Comparison of ENCODE assay signal across 22 cellular contexts in the genomic region with DNA sequence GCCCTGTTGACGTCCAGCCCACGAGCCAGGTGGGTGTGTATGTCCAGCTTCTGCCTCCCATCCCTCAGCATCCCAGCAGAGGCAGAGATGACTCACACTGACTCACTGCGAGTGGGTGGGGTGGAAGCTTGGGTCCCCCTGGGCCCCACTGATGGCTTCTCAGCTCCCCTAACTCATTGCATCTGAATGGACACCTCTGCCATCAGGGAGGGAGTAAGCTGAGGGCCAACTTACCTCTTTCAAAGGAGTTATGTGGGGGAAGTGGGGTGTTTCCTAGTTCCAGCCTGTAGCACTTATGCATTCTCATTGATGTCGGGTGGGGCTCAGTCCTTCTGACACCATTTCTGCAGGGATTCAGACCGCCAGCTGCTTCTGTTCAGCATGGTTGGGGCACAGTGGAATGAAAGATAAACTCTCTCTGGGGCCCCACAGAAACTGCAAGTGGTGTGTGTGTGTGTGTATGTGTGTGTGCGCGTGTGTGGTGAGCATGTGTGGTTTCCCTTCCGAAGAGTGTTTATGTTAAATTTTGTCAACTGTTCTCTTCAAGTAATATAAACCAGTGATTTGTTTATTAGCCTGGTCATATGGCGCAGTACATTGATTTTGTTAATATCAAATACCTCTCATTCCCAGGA.
DNase-seq lines count a peak whose midpoint lies in the region; ATAC-seq and TF ChIP-seq lines count a peak whose summit lies in the region.
"Had no signal": no experiment of that assay in that cellular context is flagged by ENCODE, and none has a peak within 500 bp of the region (broad histone marks: within the 10 kb centered on the region; RNA-seq: fewer than 3 reads in every experiment).

No MANE protein-coding gene starts in this region.

- peaks cover 9% of the 10 kb centered on the region for H3K4me1 Mint-ChIP-seq in activated CD8-positive, alpha-beta memory T cell treated with anti-CD3 and anti-CD28 coated beads, Interleukin-2, amount 10 ng/mL, durations not matched to agents 7 days and 5 days
- H3K4me1 Mint-ChIP-seq in central memory CD8-positive, alpha-beta T cell: peaks cover 48% of the 10 kb centered on the region
- H3K4me1 Mint-ChIP-seq in stimulated activated effector memory CD8-positive, alpha-beta T cell treated with anti-CD3 and anti-CD28 coated beads, Interleukin-12 subunit alpha, Interleukin-12 subunit beta, amount 100 ng/mL, for 72 hours: peaks cover 34% of the 10 kb centered on the region
- peaks cover 2% of the 10 kb centered on the region for H3K4me1 Mint-ChIP-seq in glutamatergic neuron (ENCODE audit: low read depth, unreplicated experiment)
- no peaks in the 10 kb centered on the region for H3K4me1 Mint-ChIP-seq in CD14-positive monocyte

- H3K4me1 ChIP-seq in HEK293 (ENCODE audit: control insufficient read depth, insufficient read depth, low read length): no peaks in the 10 kb centered on the region
- H3K4me1 ChIP-seq: colonic mucosa, lower lobe of right lung, upper lobe of right lung had no signal

- intact Hi-C loops in CD14-positive monocyte (cut with micrococcal nuclease): no loop called here

- H3K4me3 Mint-ChIP-seq in activated CD8-positive, alpha-beta memory T cell treated with anti-CD3 and anti-CD28 coated beads, Interleukin-2, amount 10 ng/mL, durations not matched to agents 7 days and 5 days: no peak overlapping the region
- H3K4me3 Mint-ChIP-seq in central memory CD8-positive, alpha-beta T cell: peak overlapping the region; percentile 55
- no peak overlapping the region for H3K4me3 Mint-ChIP-seq in stimulated activated effector memory CD8-positive, alpha-beta T cell treated with anti-CD3 and anti-CD28 coated beads, Interleukin-12 subunit alpha, Interleukin-12 subunit beta, amount 100 ng/mL, for 72 hours
- H3K4me3 Mint-ChIP-seq in glutamatergic neuron (ENCODE audit: unreplicated experiment): no peak overlapping the region
- H3K4me3 Mint-ChIP-seq in CD14-positive monocyte: no peak overlapping the region
- H3K4me3 Mint-ChIP-seq: activated naive CD8-positive, alpha-beta T cell; activated T-cell treated with anti-CD3 and anti-CD28 coated beads, Interleukin-2, amount 50 U/mL, for 4 hours; stimulated activated naive CD8-positive, alpha-beta T cell treated with anti-CD3 and anti-CD28 coated beads, Interleukin-15, Interleukin-2, amounts not matched to agents 100 ng/mL and 50 ng/mL, for 24 hours; T-cell had no signal

- DNase-seq in activated CD8-positive, alpha-beta memory T cell treated with anti-CD3 and anti-CD28 coated beads, Interleukin-2, amount 50 U/mL, for 48 hours: peak; percentile 48
- DNase-seq in activated CD8-positive, alpha-beta memory T cell treated with anti-CD3 and anti-CD28 coated beads, Interleukin-2, amount 10 ng/mL, durations not matched to agents 7 days and 5 days: no peak
- DNase-seq in central memory CD8-positive, alpha-beta T cell (ENCODE audit: low spot score in 2 of 2): peak in 1 of 2 donors; percentile 37
- no peak for DNase-seq in stimulated activated effector memory CD8-positive, alpha-beta T cell treated with anti-CD3 and anti-CD28 coated beads, Interleukin-12 subunit alpha, Interleukin-12 subunit beta, amount 100 ng/mL, for 72 hours (ENCODE audit: low spot score in 2 of 2)
- DNase-seq in NCI-H526 treated with DMSO at 0.1 percent for 48 hours (lab: John Stamatoyannopoulos, UW) (no peak), glutamatergic neuron (no peak), CD14-positive monocyte (ENCODE audit: low spot score) (no peak)
- DNase-seq: activated T-cell treated with anti-CD3 and anti-CD28 coated beads, Interleukin-2, amount 50 U/mL, for 4 hours; colonic mucosa; lower lobe of right lung; NCI-H1048; NCI-H2029 treated with DMSO at 0.1 percent for 48 hours; NCI-H446 treated with DMSO at 0.1 percent for 48 hours; right cardiac atrium; upper lobe of right lung had no signal

- no peak overlapping the region for H3K27ac ChIP-seq in HEK293 (ENCODE audit: extremely low read depth, low read depth, low read length)
- H3K27ac ChIP-seq: C4-2B, colonic mucosa, KMS-11, lower lobe of right lung, upper lobe of right lung had no signal

- CTCF ChIA-PET in activated CD8-positive, alpha-beta memory T cell treated with anti-CD3 and anti-CD28 coated beads, Interleukin-2, amount 10 ng/mL, durations not matched to agents 7 days and 5 days (lab: Charles Lee): no interaction called here
- CTCF ChIA-PET in HEK293 (lab: Yijun Ruan, JAX): no interaction called here

- H3K27me3 Mint-ChIP-seq in activated CD8-positive, alpha-beta memory T cell treated with anti-CD3 and anti-CD28 coated beads, Interleukin-2, amount 10 ng/mL, durations not matched to agents 7 days and 5 days: peaks cover 2% of the 10 kb centered on the region
- H3K27me3 Mint-ChIP-seq in central memory CD8-positive, alpha-beta T cell: peaks cover 9% of the 10 kb centered on the region
- H3K27me3 Mint-ChIP-seq in glutamatergic neuron (ENCODE audit: unreplicated experiment) (peaks cover 1% of the 10 kb centered on the region), CD14-positive monocyte (ENCODE audit: low read depth in 3 of 3) (peaks cover 2 to 4% (median 2%) of the 10 kb centered on the region in 3 donors)
- H3K27me3 Mint-ChIP-seq: activated naive CD8-positive, alpha-beta T cell had no signal

- TF ChIP-seq CTCF in HEK293 (tag by site-specific recombination; IDR thresholded peaks at IDR 0.05) (no peak), glutamatergic neuron (IDR thresholded peaks at IDR 0.05; ENCODE audit: partially characterized antibody, unreplicated experiment) (no peak), CD14-positive monocyte (IDR thresholded peaks at IDR 0.05) (no peak)

- ATAC-seq in activated CD8-positive, alpha-beta memory T cell treated with anti-CD3 and anti-CD28 coated beads, Interleukin-2, amount 10 ng/mL, durations not matched to agents 7 days and 5 days: no peak
- ATAC-seq in central memory CD8-positive, alpha-beta T cell (replicated peaks; ENCODE audit: extremely low read depth, poor library complexity, severe bottlenecking): peak; percentile 38
- peak; percentile 26 for ATAC-seq in stimulated activated effector memory CD8-positive, alpha-beta T cell treated with anti-CD3 and anti-CD28 coated beads, Interleukin-12 subunit alpha, Interleukin-12 subunit beta, amount 100 ng/mL, for 72 hours
- ATAC-seq: activated T-cell treated with anti-CD3 and anti-CD28 coated beads, Interleukin-2, amount 50 U/mL, for 4 hours; right cardiac atrium; Right ventricle myocardium inferior; T-cell; upper lobe of right lung had no signal

- H3K9me3 Mint-ChIP-seq in activated CD8-positive, alpha-beta memory T cell treated with anti-CD3 and anti-CD28 coated beads, Interleukin-2, amount 10 ng/mL, durations not matched to agents 7 days and 5 days (ENCODE audit: low read depth): peaks cover 8% of the 10 kb centered on the region
- peaks cover 7% of the 10 kb centered on the region for H3K9me3 Mint-ChIP-seq in central memory CD8-positive, alpha-beta T cell
- peaks cover 9% of the 10 kb centered on the region for H3K9me3 Mint-ChIP-seq in stimulated activated effector memory CD8-positive, alpha-beta T cell treated with anti-CD3 and anti-CD28 coated beads, Interleukin-12 subunit alpha, Interleukin-12 subunit beta, amount 100 ng/mL, for 72 hours
- H3K9me3 Mint-ChIP-seq in glutamatergic neuron (ENCODE audit: unreplicated experiment) (peaks cover 14% of the 10 kb centered on the region), CD14-positive monocyte (peaks cover 4 to 22% (median 16%) of the 10 kb centered on the region in 7 donors)

- H3K9me3 ChIP-seq in HEK293 (ENCODE audit: control insufficient read depth, insufficient read depth, low read depth, low read length): peaks cover 8% of the 10 kb centered on the region
- H3K9me3 ChIP-seq: colonic mucosa, upper lobe of right lung had no signal

- no peak overlapping the region for H3K27ac Mint-ChIP-seq in activated CD8-positive, alpha-beta memory T cell treated with anti-CD3 and anti-CD28 coated beads, Interleukin-2, amount 10 ng/mL, durations not matched to agents 7 days and 5 days
- H3K27ac Mint-ChIP-seq in central memory CD8-positive, alpha-beta T cell (ENCODE audit: low read depth): no peak overlapping the region
- H3K27ac Mint-ChIP-seq in stimulated activated effector memory CD8-positive, alpha-beta T cell treated with anti-CD3 and anti-CD28 coated beads, Interleukin-12 subunit alpha, Interleukin-12 subunit beta, amount 100 ng/mL, for 72 hours: no peak overlapping the region
- H3K27ac Mint-ChIP-seq in glutamatergic neuron (ENCODE audit: unreplicated experiment) (no peak overlapping the region), CD14-positive monocyte (no peak overlapping the region)
- H3K27ac Mint-ChIP-seq: activated naive CD8-positive, alpha-beta T cell; stimulated activated naive CD8-positive, alpha-beta T cell treated with anti-CD3 and anti-CD28 coated beads, Interleukin-15, Interleukin-2, amounts not matched to agents 100 ng/mL and 50 ng/mL, for 24 hours; T-cell had no signal

- no peak overlapping the region for H3K4me3 ChIP-seq in HEK293 (ENCODE audit: low read depth, low read length)
- H3K4me3 ChIP-seq: colonic mucosa, lower lobe of right lung, upper lobe of right lung had no signal

- POLR2A ChIA-PET in HEK293 (lab: Yijun Ruan, JAX): no interaction called here

- H3K36me3 Mint-ChIP-seq in activated CD8-positive, alpha-beta memory T cell treated with anti-CD3 and anti-CD28 coated beads, Interleukin-2, amount 10 ng/mL, durations not matched to agents 7 days and 5 days: no peaks in the 10 kb centered on the region
- H3K36me3 Mint-ChIP-seq in central memory CD8-positive, alpha-beta T cell (ENCODE audit: insufficient read depth): peaks cover 7% of the 10 kb centered on the region
- no peaks in the 10 kb centered on the region for H3K36me3 Mint-ChIP-seq in stimulated activated effector memory CD8-positive, alpha-beta T cell treated with anti-CD3 and anti-CD28 coated beads, Interleukin-12 subunit alpha, Interleukin-12 subunit beta, amount 100 ng/mL, for 72 hours
- peaks cover 16% of the 10 kb centered on the region for H3K36me3 Mint-ChIP-seq in glutamatergic neuron (ENCODE audit: unreplicated experiment)
- no peaks in the 10 kb centered on the region for H3K36me3 Mint-ChIP-seq in CD14-positive monocyte
- H3K36me3 Mint-ChIP-seq: activated naive CD8-positive, alpha-beta T cell; T-cell had no signal

- H3K36me3 ChIP-seq in HEK293 (ENCODE audit: control insufficient read depth in 2 of 2, insufficient read depth in 1 of 2, low read length in 2 of 2): no peaks in the 10 kb centered on the region
- H3K36me3 ChIP-seq: colonic mucosa, lower lobe of right lung, upper lobe of right lung had no signal

TF ChIP-seq in HEK293, 187 proteins besides CTCF, POLR2A, EP300 and RAD21:
- no peak for TF ChIP-seq ZEB2 (tag by site-specific recombination; IDR thresholded peaks at IDR 0.05)
- TF ChIP-seq ZFHX2 (tag by site-specific recombination; conservative IDR thresholded peaks at IDR 0.05): peak; percentile 75
- TF ChIP-seq EGR2 (tag by site-specific recombination; IDR thresholded peaks at IDR 0.05; ENCODE audit: low read depth): peak; percentile 82
- TF ChIP-seq PRDM1 (tag by site-specific recombination; IDR thresholded peaks at IDR 0.05): no peak
